In genomic region chr5:137344723-137345322, GRCh38 we compare ENCODE assay signal across 7 cellular contexts.
DNase-seq lines count a peak whose midpoint lies in the region; ATAC-seq and TF ChIP-seq lines count a peak whose summit lies in the region.

No MANE protein-coding gene starts in this region.

- no peak overlapping the region for H2BK5ac ChIP-seq in neuronal stem cell (ENCODE audit: low read length)

- no peak overlapping the region for H3K27ac Mint-ChIP-seq in HFFc6

- no peak overlapping the region for H2BK120ac ChIP-seq in neuronal stem cell (ENCODE audit: low read depth, low read length)

- H3K4me3 ChIP-seq in epithelial cell of esophagus (ENCODE audit: low read length) (no peak overlapping the region), neuronal stem cell (ENCODE audit: low read length in 2 of 2) (no peak overlapping the region)

- TF ChIP-seq CTCF in HFFc6 (IDR thresholded peaks at IDR 0.05) (peak; percentile 100), epithelial cell of esophagus (IDR thresholded peaks at IDR 0.05; ENCODE audit: insufficient read depth, low read depth, low read length, missing control alignments) (peak; percentile 91)

- peaks cover 2% of the 10 kb centered on the region for H3K27me3 Mint-ChIP-seq in HFFc6 (ENCODE audit: insufficient read depth)

- H2BK12ac ChIP-seq in neuronal stem cell (ENCODE audit: low read length): no peak overlapping the region

- H3K14ac ChIP-seq in neuronal stem cell (ENCODE audit: low read length): no peak overlapping the region

- H3K4ac ChIP-seq in neuronal stem cell (ENCODE audit: low read length): no peak overlapping the region

- H3K23ac ChIP-seq in neuronal stem cell (ENCODE audit: low read depth, low read length, poor library complexity): no peak overlapping the region

- H3K4me1 Mint-ChIP-seq in HFFc6 (ENCODE audit: low read depth): peaks cover 27% of the 10 kb centered on the region

- DNase-seq in Daoy (ENCODE audit: low read depth): peak; percentile 67
- DNase-seq in HFFc6: peak; percentile 67
- DNase-seq in RKO (ENCODE audit: low spot score): peak; percentile 22
- DNase-seq in epithelial cell of esophagus (ENCODE audit: low read depth): peak; percentile 75
- DNase-seq in neuronal stem cell (ENCODE audit: low spot score): peak; percentile 35

- no peak overlapping the region for H2AFZ ChIP-seq in neuronal stem cell (ENCODE audit: low read length)

- H3K4me2 ChIP-seq in neuronal stem cell (ENCODE audit: insufficient read depth, low read length, poor library complexity, severe bottlenecking): no peak overlapping the region

- no peaks in the 10 kb centered on the region for H3K9me3 Mint-ChIP-seq in HFFc6

- no peaks in the 10 kb centered on the region for H3K36me3 Mint-ChIP-seq in HFFc6 (ENCODE audit: low read depth)

- no peak overlapping the region for H3K9ac ChIP-seq in neuronal stem cell (ENCODE audit: low read depth, low read length, poor library complexity)

- H4K8ac ChIP-seq in neuronal stem cell (ENCODE audit: low read depth, low read length): no peak overlapping the region

- H3K4me3 Mint-ChIP-seq in HFFc6: no peak overlapping the region

- H2AK5ac ChIP-seq in neuronal stem cell (ENCODE audit: low read depth, low read length): no peak overlapping the region

- ATAC-seq in HG02840 (IDR thresholded peaks at IDR 0.05; ENCODE audit: low FRiP score, unreplicated experiment) (no peak), GM19467 (IDR thresholded peaks at IDR 0.05; ENCODE audit: unreplicated experiment) (no peak)

- H3K9me3 ChIP-seq in neuronal stem cell (replicated peaks in 1 of 2; ENCODE audit: control insufficient read depth in 2 of 2, insufficient read depth in 1 of 2, low read depth in 1 of 2, low read length in 2 of 2): no peaks in the 10 kb centered on the region

- no peak overlapping the region for H3K18ac ChIP-seq in neuronal stem cell (ENCODE audit: low read length)

- H4K91ac ChIP-seq in neuronal stem cell (ENCODE audit: low read depth, low read length, poor library complexity): no peak overlapping the region

- no peak overlapping the region for H2BK15ac ChIP-seq in neuronal stem cell (ENCODE audit: low read length)

- whole genome bisulfite sequencing in neuronal stem cell (ENCODE audit: extremely low coverage in 2 of 2, insufficient read length in 2 of 2, insufficient replicate concordance in 1 of 2), 2 donors: no CpG with 5 or more reads among the region's 6 CpGs

- H3K36me3 ChIP-seq in neuronal stem cell (replicated peaks in 1 of 2; ENCODE audit: control insufficient read depth in 2 of 2, insufficient read depth in 2 of 2, low read length in 2 of 2): no peaks in the 10 kb centered on the region

- H3K27me3 ChIP-seq in neuronal stem cell (ENCODE audit: control insufficient read depth in 3 of 3, insufficient read depth in 3 of 3, low read depth in 1 of 3, low read length in 3 of 3): no peaks in the 10 kb centered on the region

- peaks cover 13 to 30% of the 10 kb centered on the region in 2 donors for H3K4me1 ChIP-seq in neuronal stem cell (ENCODE audit: control insufficient read depth in 2 of 2, insufficient read depth in 1 of 2, low read depth in 1 of 2, low read length in 2 of 2)

- no peaks in the 10 kb centered on the region for H3K79me1 ChIP-seq in neuronal stem cell (ENCODE audit: low read depth, low read length)

- no peak overlapping the region for H3K27ac ChIP-seq in neuronal stem cell (replicated peaks; ENCODE audit: low read length)

Comparison
In these comparisons a context has a peak if more than half of its experiments do, and no peak if none do; other contexts are left out.
1. DNase-seq: peak in every context shown above with its lines; median percentile 75 in epithelial cell of esophagus; 67 in Daoy; 67 in HFFc6; 35 in neuronal stem cell; 22 in RKO.